ENCODE assay signal across 8 cellular contexts in the genomic region with DNA sequence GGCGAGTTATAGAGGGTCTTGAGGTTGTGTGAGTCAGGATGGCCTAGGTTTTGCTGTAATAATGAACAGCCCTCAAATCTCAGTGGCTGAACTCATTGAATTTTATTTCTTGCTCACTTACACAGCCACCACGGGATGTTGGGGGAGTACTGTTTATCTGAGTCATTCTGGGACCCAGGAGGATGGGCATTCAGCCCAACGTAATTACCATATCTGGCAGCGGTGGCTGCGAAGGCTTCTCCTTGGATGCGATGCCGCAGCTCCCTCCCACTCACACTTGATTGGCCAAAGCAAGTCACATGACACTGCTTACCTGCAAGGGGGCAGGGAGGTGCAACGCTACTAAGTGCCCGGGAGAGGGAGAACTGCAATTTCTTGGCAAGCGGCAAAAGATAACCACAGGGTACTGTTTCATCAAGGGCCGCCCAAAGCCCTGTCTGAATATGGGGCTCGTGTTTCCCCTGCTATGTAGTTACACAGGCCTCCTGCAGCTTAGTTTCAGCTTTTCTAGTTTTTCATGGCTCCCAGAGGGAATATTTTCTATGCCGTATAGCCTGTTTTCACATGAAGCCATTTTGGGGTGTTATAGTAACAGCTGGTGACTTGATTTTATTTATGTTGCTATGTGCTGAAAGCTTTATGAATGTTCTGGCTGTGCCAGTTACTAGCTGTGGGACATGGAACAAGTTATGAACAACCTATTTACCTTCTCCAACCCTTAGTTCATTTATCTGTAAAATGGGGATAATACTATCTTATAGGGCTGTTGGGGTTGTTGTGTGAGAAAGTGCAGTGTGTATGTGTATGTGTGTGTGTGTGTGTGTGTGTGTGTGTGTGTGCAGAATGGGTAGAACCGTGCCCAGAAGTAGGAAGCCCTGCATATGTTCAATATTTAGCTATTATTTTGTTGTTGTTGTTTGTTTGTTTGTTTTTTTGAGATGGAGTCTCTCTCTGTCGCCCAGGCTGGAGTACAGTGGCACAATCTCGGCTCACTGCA. TPM values are rescaled to one million over a fixed set of nuclear protein-coding genes. Genes with fewer than 3 reads are reported as not detected.
DNase-seq lines count a peak whose midpoint lies in the region; ATAC-seq and TF ChIP-seq lines count a peak whose summit lies in the region.

No MANE protein-coding gene starts in this region.

- no peak for TF ChIP-seq POLR2A in adrenal gland (IDR thresholded peaks at IDR 0.05)

- intact Hi-C loops in PC-3 (cut with micrococcal nuclease) (loop anchor here (1.0 kb wide), 1 partner anchor 70 kb away; no protein-coding TSS in a partner anchor), adrenal gland (cut with DNase I) (no loop called here), left ventricle myocardium superior (cut with micrococcal nuclease) (no loop called here)

- CTCF ChIA-PET in PC-3 (lab: Charles Lee), result interaction anchor here (0.6 to 0.7 kb wide), 4 partner anchors 13 to 803 kb away, joined by 3 to 13 read pairs (median 6); a partner anchor contains a TSS

- WGBS in adrenal gland, 4 donors, result 80 to 85% (median 81%) methylated on average over 14 to 16 of the region's 16 CpGs

- H3K4me1 ChIP-seq in PC-3 (ENCODE audit: insufficient read depth, low read length), result peaks cover 11% of the 10 kb centered on the region
- no peaks in the 10 kb centered on the region for H3K4me1 ChIP-seq in adrenal gland (replicated peaks in 1 of 2)

- TF ChIP-seq CTCF in HL-60 (IDR thresholded peaks at IDR 0.05; ENCODE audit: insufficient read depth, low read length) (no peak), PC-3 (conservative IDR thresholded peaks at IDR 0.05; ENCODE audit: low read depth, low read length) (peak; percentile 62), adrenal gland (IDR thresholded peaks at IDR 0.05) (peak in 2 of 6 experiments; percentile 24 to 25)

- no peaks in the 10 kb centered on the region for H3K79me2 ChIP-seq in PC-3 (ENCODE audit: low read length)

- H3K4me3 ChIP-seq in HL-60 (replicated peaks; ENCODE audit: insufficient read depth, low read length), result no peak overlapping the region
- no peak overlapping the region for H3K4me3 ChIP-seq in PC-3 (ENCODE audit: low read length)
- H3K4me3 ChIP-seq in adrenal gland, result no peak overlapping the region

- H3K27me3 ChIP-seq in HL-60 (ENCODE audit: insufficient read depth, poor library complexity, severe bottlenecking), result no peaks in the 10 kb centered on the region
- H3K27me3 ChIP-seq in PC-3 (ENCODE audit: low read length), result no peaks in the 10 kb centered on the region
- no peaks in the 10 kb centered on the region for H3K27me3 ChIP-seq in adrenal gland

- no peaks in the 10 kb centered on the region for H3F3A ChIP-seq in PC-3 (ENCODE audit: low read length, unreplicated experiment)

- H3K36me3 ChIP-seq in PC-3 (ENCODE audit: low read depth, low read length) (no peaks in the 10 kb centered on the region), adrenal gland (replicated peaks in 1 of 2) (no peaks in the 10 kb centered on the region)

- peak; percentile 62 to 68 for DNase-seq in HL-60 (ENCODE audit: low read depth in 1 of 2, low spot score in 1 of 2)
- peak; percentile 97 for DNase-seq in PC-3
- peak in 6 of 7 donors; percentile 66 to 86 (median 75) for DNase-seq in adrenal gland
- peak; percentile 87 for DNase-seq in inferior parietal cortex (ENCODE audit: extremely low spot score)
- peak; percentile 65 for DNase-seq in stimulated activated naive CD4-positive, alpha-beta T cell treated with Interleukin-2 at 50 U/mL for 16 hours (lab: John Stamatoyannopoulos, UW)
- no peak for DNase-seq in DMS114 treated with DMSO at 0.1 percent for 48 hours (lab: John Stamatoyannopoulos, UW; ENCODE audit: unreplicated experiment)
- DNase-seq in left ventricle myocardium superior, result no peak

- no peak overlapping the region for H3K27ac ChIP-seq in HL-60 (replicated peaks)
- peak overlapping the region; percentile 34; the same call in 1 of the 2 replicates for H3K27ac ChIP-seq in PC-3 (ENCODE audit: low read length)
- no peak overlapping the region for H3K27ac ChIP-seq in adrenal gland

- BruUV-seq in PC-3 (replicated peaks; lab: Mats Ljungman, UMichigan), result no TSS peak

- POLR2A ChIA-PET in PC-3 (lab: Charles Lee; ENCODE audit: unreplicated experiment), result interaction anchor here (0.6 to 0.7 kb wide), 2 partner anchors 13 to 69 kb away, joined by 3 to 4 read pairs; no protein-coding TSS in a partner anchor

- H4K20me1 ChIP-seq in PC-3 (ENCODE audit: low read length), result no peaks in the 10 kb centered on the region

- peak overlapping the region; percentile 78 for H3K4me2 ChIP-seq in PC-3 (ENCODE audit: low read length)

- H3K9me2 ChIP-seq in PC-3 (replicated peaks; ENCODE audit: low read length), result no peaks in the 10 kb centered on the region

- peak overlapping the region; percentile 77 for H2AFZ ChIP-seq in PC-3 (ENCODE audit: low read length)

- H3K9me3 ChIP-seq in PC-3 (ENCODE audit: low read length) (no peaks in the 10 kb centered on the region), adrenal gland (replicated peaks in 1 of 3) (no peaks in the 10 kb centered on the region)

- H3K9ac ChIP-seq in PC-3 (ENCODE audit: low read length), result no peak overlapping the region

- peak; percentile 97 for ATAC-seq in PC-3
- ATAC-seq in GM18873 (IDR thresholded peaks at IDR 0.05; ENCODE audit: low FRiP score, unreplicated experiment), result no peak
- no peak for ATAC-seq in left ventricle myocardium superior

RNA-seq across cellular contexts. Expression of a gene that starts 20.1 kb away (rescaled TPM):
- total RNA-seq in PC-3 (2014; rRNA removed) (1.8 and 2.6 TPM in 2 replicates), adrenal gland (1 to 10 TPM in 7 of 8 donors, under 1 TPM in 1; 0.52 to 8.0 (median 4.4) TPM), left ventricle myocardium superior (7.9 TPM)
- polyA plus RNA-seq in adrenal gland, result 1 to 10 TPM; 1.9 to 5.7 (median 2.6) TPM

RNA-seq across cellular contexts. Expression of a gene that starts 20.4 kb away (rescaled TPM):
- total RNA-seq in PC-3 (2014; rRNA removed) (67.5 and 85.1 TPM in 2 replicates), adrenal gland (10 to 100 TPM in 6 of 8 donors, 1 to 10 TPM in 2; 7.5 to 24.2 (median 14.4) TPM), left ventricle myocardium superior (2.8 TPM)
- polyA plus RNA-seq in adrenal gland, result 10 to 100 TPM; 10.5 to 79.6 (median 58.3) TPM

Comparison
In these comparisons a context has a peak if more than half of its experiments do, and no peak if none do; other contexts are left out.
1. DNase-seq: peak in HL-60 (2 of 2), PC-3 (single experiment), adrenal gland (6 of 7), inferior parietal cortex (single experiment) and stimulated activated naive CD4-positive, alpha-beta T cell treated with Interleukin-2 at 50 U/mL for 16 hours (single experiment); none in DMS114 treated with DMSO at 0.1 percent for 48 hours (single experiment) and left ventricle myocardium superior (single experiment).